In the genomic region with DNA sequence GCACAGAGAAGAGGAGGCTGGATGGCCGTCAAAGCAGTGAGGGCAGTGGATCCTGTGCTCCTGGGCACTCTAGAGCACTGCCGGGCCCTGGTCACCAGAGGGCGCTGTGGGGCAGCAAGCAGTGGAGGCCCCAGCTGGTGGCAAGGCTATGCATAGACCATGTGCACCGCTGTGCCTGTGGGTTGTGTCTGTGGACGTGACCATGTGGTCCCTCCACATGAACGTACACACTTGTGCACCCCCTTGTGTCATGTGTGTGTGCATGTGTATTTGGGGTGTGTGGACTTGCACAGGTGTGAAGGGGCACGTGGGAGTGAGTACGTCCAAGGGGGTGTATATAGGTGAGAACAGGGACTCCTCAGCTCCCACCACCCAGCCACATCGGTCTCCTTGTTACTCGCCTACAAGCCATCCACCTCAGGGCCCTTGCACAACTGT, we compare ENCODE assay signal across 7 cellular contexts. TPM values are rescaled to one million over a fixed set of nuclear protein-coding genes. Genes with fewer than 3 reads are reported as not detected.
DNase-seq lines count a peak whose midpoint lies in the region; ATAC-seq, FAIRE-seq and TF ChIP-seq lines count a peak whose summit lies in the region.

No MANE protein-coding gene starts in this region.

- H3K4me3 ChIP-seq in bronchial epithelial cell (ENCODE audit: low read depth, low read length) = no peak overlapping the region

- TF ChIP-seq CTCF in GM13977 (IDR thresholded peaks at IDR 0.05; ENCODE audit: extremely low read depth, insufficient read depth, missing control alignments) (peak; percentile 98), bronchial epithelial cell (IDR thresholded peaks at IDR 0.05; ENCODE audit: insufficient read depth, low read length, severe bottlenecking) (peak; percentile 100)

- in situ Hi-C loops in GM13977 (cut with MboI; ENCODE audit: low pct_unique_long_range_greater_than_20kb, low sequenced_read_pairs, unreplicated experiment) = loop anchor here (25.0 kb wide), 1 partner anchor 232 kb away; no protein-coding TSS in a partner anchor

- no peak for FAIRE-seq in bronchial epithelial cell (lab: Jason Lieb, UNC)

- no peaks in the 10 kb centered on the region for H3K27me3 ChIP-seq in bronchial epithelial cell (ENCODE audit: control insufficient read depth, insufficient read depth, low read length)

- peak; percentile 33 for ATAC-seq in HG02973 (IDR thresholded peaks at IDR 0.05; ENCODE audit: unreplicated experiment)
- peak; percentile 45 to 48 for ATAC-seq in activated CD4-positive, CD25-positive, alpha-beta regulatory T cell treated with anti-CD3 and anti-CD28 coated beads, Interleukin-2, amount 50 U/mL, for 24 hours

- H3K36me3 ChIP-seq in bronchial epithelial cell (ENCODE audit: control insufficient read depth, insufficient read depth, low read length) = no peaks in the 10 kb centered on the region

- DNase-seq in GM13977 (ENCODE audit: low spot score) (peak; percentile 90), NCI-H446 treated with DMSO at 0.1 percent for 48 hours (lab: John Stamatoyannopoulos, UW) (peak; percentile 32), bronchial epithelial cell (ENCODE audit: low read depth) (peak; percentile 48), kidney tubule cell (ENCODE audit: low spot score) (peak; percentile 79)
- DNase-seq in stimulated activated CD4-positive, alpha-beta T cell treated with anti-CD3 and anti-CD28 coated beads, Interleukin-4, amount 100 ng/mL, for 24 hours = peak; percentile 92

RNA-seq across cellular contexts. Expression of a gene that starts 4.4 kb away (rescaled TPM):
- total RNA-seq in bronchial epithelial cell = 5.3 and 7.7 TPM in 2 replicates

RNA-seq across cellular contexts. Expression of a gene that starts 26.9 kb away (rescaled TPM):
- 0.53 and 0.77 TPM in 2 replicates for total RNA-seq in bronchial epithelial cell

Comparison
In these comparisons a context has a peak if more than half of its experiments do, and no peak if none do; other contexts are left out.
1. DNase-seq: peak in every context shown above with its lines; median percentile 92 in stimulated activated CD4-positive, alpha-beta T cell treated with anti-CD3 and anti-CD28 coated beads, Interleukin-4, amount 100 ng/mL, for 24 hours; 90 in GM13977; 79 in kidney tubule cell; 48 in bronchial epithelial cell; 32 in NCI-H446 treated with DMSO at 0.1 percent for 48 hours.